ENCODE assay signal across 12 cellular contexts in genomic region chr15:71337197-71337845, GRCh38.
DNase-seq lines count a peak whose midpoint lies in the region; ATAC-seq and TF ChIP-seq lines count a peak whose summit lies in the region.
"Had no signal": no experiment of that assay in that cellular context is flagged by ENCODE, and none has a peak within 500 bp of the region (broad histone marks: within the 10 kb centered on the region; RNA-seq: fewer than 3 reads in every experiment).

No MANE protein-coding gene starts in this region.

- no peaks in the 10 kb centered on the region for H3K27me3 ChIP-seq in RWPE2 (ENCODE audit: insufficient read depth, poor library complexity, severe bottlenecking)
- no peaks in the 10 kb centered on the region for H3K27me3 ChIP-seq in iPS DF 6.9 (ENCODE audit: control insufficient read depth, insufficient read depth, low read length)
- H3K27me3 ChIP-seq in thymus (ENCODE audit: control insufficient read depth, insufficient read depth): no peaks in the 10 kb centered on the region
- H3K27me3 ChIP-seq: testis had no signal

- no peaks in the 10 kb centered on the region for H3K9me3 Mint-ChIP-seq in activated CD8-positive, alpha-beta memory T cell treated with anti-CD3 and anti-CD28 coated beads, Interleukin-2, amount 10 ng/mL, durations not matched to agents 7 days and 5 days (ENCODE audit: low read depth)
- H3K9me3 Mint-ChIP-seq: memory B cell had no signal

- H3K36me3 Mint-ChIP-seq in activated CD8-positive, alpha-beta memory T cell treated with anti-CD3 and anti-CD28 coated beads, Interleukin-2, amount 10 ng/mL, durations not matched to agents 7 days and 5 days: no peaks in the 10 kb centered on the region
- H3K36me3 Mint-ChIP-seq: memory B cell had no signal

- H3K4me1 ChIP-seq in RWPE2 (ENCODE audit: insufficient read depth, poor library complexity, severe bottlenecking): peaks cover 40% of the 10 kb centered on the region
- peaks cover 8% of the 10 kb centered on the region for H3K4me1 ChIP-seq in iPS DF 6.9 (ENCODE audit: control insufficient read depth, insufficient read depth, low read length)
- no peaks in the 10 kb centered on the region for H3K4me1 ChIP-seq in thymus (ENCODE audit: control insufficient read depth, insufficient read depth, low read length)

- H3K27ac ChIP-seq in RWPE2 (ENCODE audit: poor library complexity, severe bottlenecking) (peak overlapping the region; percentile 86), iPS DF 6.9 (ENCODE audit: low read length) (no peak overlapping the region), thymus (ENCODE audit: low read depth) (peak overlapping the region; percentile 18)

- H3K36me3 ChIP-seq in RWPE2 (ENCODE audit: low read depth) (peaks cover 37% of the 10 kb centered on the region), iPS DF 6.9 (ENCODE audit: control insufficient read depth, insufficient read depth, low read length) (no peaks in the 10 kb centered on the region), thymus (ENCODE audit: control insufficient read depth, insufficient read depth) (no peaks in the 10 kb centered on the region)

- WGBS in iPS DF 6.9 (ENCODE audit: insufficient coverage, insufficient read length): no CpG with 5 or more reads among the region's 5 CpGs
- WGBS in thymus: 78% methylated on average over 5 of the region's 5 CpGs

- CTCF ChIA-PET in activated CD8-positive, alpha-beta memory T cell treated with anti-CD3 and anti-CD28 coated beads, Interleukin-2, amount 10 ng/mL, durations not matched to agents 7 days and 5 days (lab: Charles Lee): interaction anchor here (1.0 kb wide), 1 partner anchor 54 kb away, joined by 3 read pairs; no protein-coding TSS in a partner anchor

- H3K27me3 Mint-ChIP-seq in activated CD8-positive, alpha-beta memory T cell treated with anti-CD3 and anti-CD28 coated beads, Interleukin-2, amount 10 ng/mL, durations not matched to agents 7 days and 5 days: no peaks in the 10 kb centered on the region

- H3K4me3 Mint-ChIP-seq in activated CD8-positive, alpha-beta memory T cell treated with anti-CD3 and anti-CD28 coated beads, Interleukin-2, amount 10 ng/mL, durations not matched to agents 7 days and 5 days: no peak overlapping the region
- H3K4me3 Mint-ChIP-seq: memory B cell had no signal

- H3K27ac Mint-ChIP-seq in activated CD8-positive, alpha-beta memory T cell treated with anti-CD3 and anti-CD28 coated beads, Interleukin-2, amount 10 ng/mL, durations not matched to agents 7 days and 5 days: no peak overlapping the region
- H3K27ac Mint-ChIP-seq: memory B cell had no signal

- DNase-seq in HT1080 (ENCODE audit: low read depth) (peak; percentile 71), RWPE2 (ENCODE audit: low spot score) (peak; percentile 89), iPS DF 6.9 (ENCODE audit: low read depth, low spot score) (peak; percentile 47)
- DNase-seq in activated CD8-positive, alpha-beta memory T cell treated with anti-CD3 and anti-CD28 coated beads, Interleukin-2, amount 10 ng/mL, durations not matched to agents 7 days and 5 days: no peak
- DNase-seq: NCI-H1694 treated with DMSO at 0.1 percent for 48 hours, testis had no signal

- ATAC-seq in RWPE2 (ENCODE audit: low read depth) (peak; percentile 98), GM18868 (IDR thresholded peaks at IDR 0.05; ENCODE audit: unreplicated experiment) (no peak), HG03520 (IDR thresholded peaks at IDR 0.05; ENCODE audit: unreplicated experiment) (no peak)
- ATAC-seq in activated CD8-positive, alpha-beta memory T cell treated with anti-CD3 and anti-CD28 coated beads, Interleukin-2, amount 10 ng/mL, durations not matched to agents 7 days and 5 days: no peak
- ATAC-seq: GM12878 had no signal

- H3K4me3 ChIP-seq in RWPE2 (ENCODE audit: severe bottlenecking) (no peak overlapping the region), iPS DF 6.9 (ENCODE audit: low read length) (no peak overlapping the region), thymus (ENCODE audit: low read length) (no peak overlapping the region)
- H3K4me3 ChIP-seq: GM12878, testis had no signal

- TF ChIP-seq CTCF in RWPE2 (IDR thresholded peaks at IDR 0.05; ENCODE audit: poor library complexity, severe bottlenecking): peak; percentile 10

- peaks cover 12% of the 10 kb centered on the region for H3K4me1 Mint-ChIP-seq in activated CD8-positive, alpha-beta memory T cell treated with anti-CD3 and anti-CD28 coated beads, Interleukin-2, amount 10 ng/mL, durations not matched to agents 7 days and 5 days
- H3K4me1 Mint-ChIP-seq: memory B cell had no signal

- H3K9me3 ChIP-seq in RWPE2 (ENCODE audit: severe bottlenecking): no peaks in the 10 kb centered on the region
- no peaks in the 10 kb centered on the region for H3K9me3 ChIP-seq in iPS DF 6.9 (ENCODE audit: control insufficient read depth, insufficient read depth, low read length)
- H3K9me3 ChIP-seq in thymus (ENCODE audit: control insufficient read depth): no peaks in the 10 kb centered on the region
- H3K9me3 ChIP-seq: Caco-2, testis had no signal
